8 cellular contexts compared by ENCODE assay signal in genomic region chr3:125212509-125213372, GRCh38. TPM values are rescaled to one million over a fixed set of nuclear protein-coding genes. Genes with fewer than 3 reads are reported as not detected.
DNase-seq lines count a peak whose midpoint lies in the region; ATAC-seq and TF ChIP-seq lines count a peak whose summit lies in the region.

A gene with protein sequence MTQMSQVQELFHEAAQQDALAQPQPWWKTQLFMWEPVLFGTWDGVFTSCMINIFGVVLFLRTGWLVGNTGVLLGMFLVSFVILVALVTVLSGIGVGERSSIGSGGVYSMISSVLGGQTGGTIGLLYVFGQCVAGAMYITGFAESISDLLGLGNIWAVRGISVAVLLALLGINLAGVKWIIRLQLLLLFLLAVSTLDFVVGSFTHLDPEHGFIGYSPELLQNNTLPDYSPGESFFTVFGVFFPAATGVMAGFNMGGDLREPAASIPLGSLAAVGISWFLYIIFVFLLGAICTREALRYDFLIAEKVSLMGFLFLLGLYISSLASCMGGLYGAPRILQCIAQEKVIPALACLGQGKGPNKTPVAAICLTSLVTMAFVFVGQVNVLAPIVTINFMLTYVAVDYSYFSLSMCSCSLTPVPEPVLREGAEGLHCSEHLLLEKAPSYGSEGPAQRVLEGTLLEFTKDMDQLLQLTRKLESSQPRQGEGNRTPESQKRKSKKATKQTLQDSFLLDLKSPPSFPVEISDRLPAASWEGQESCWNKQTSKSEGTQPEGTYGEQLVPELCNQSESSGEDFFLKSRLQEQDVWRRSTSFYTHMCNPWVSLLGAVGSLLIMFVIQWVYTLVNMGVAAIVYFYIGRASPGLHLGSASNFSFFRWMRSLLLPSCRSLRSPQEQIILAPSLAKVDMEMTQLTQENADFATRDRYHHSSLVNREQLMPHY (minus strand): TSS chr3:125212748. CDS start chr3:125211349, 1,399 bp downstream.

- H3K4me3 Mint-ChIP-seq in progenitor cell of endocrine pancreas (ENCODE audit: low read depth): peak within 1 kb of the TSS; percentile 73

- H3K36me3 ChIP-seq in Panc1 (ENCODE audit: control insufficient read depth, insufficient read depth, low read length): no peaks in the 10 kb centered on the region

- H3K9me3 ChIP-seq in Panc1 (ENCODE audit: control insufficient read depth, insufficient read depth, low read depth, low read length): no peaks in the 10 kb centered on the region

- no peak for DNase-seq in Panc1 (ENCODE audit: low read depth, low spot score)
- DNase-seq in germinal center (ENCODE audit: low spot score): peak; percentile 24
- peak; percentile 38 for DNase-seq in progenitor cell of endocrine pancreas (ENCODE audit: low spot score, unreplicated experiment)
- DNase-seq in SK-N-DZ (ENCODE audit: low spot score): no peak
- DNase-seq in NCI-H524 treated with DMSO at 0.1 percent for 48 hours (lab: John Stamatoyannopoulos, UW): no peak
- DNase-seq in erythroblast (lab: John Stamatoyannopoulos, UW): no peak
- no peak for DNase-seq in cerebellar cortex (ENCODE audit: low spot score)

- peaks cover 4% of the 10 kb centered on the region for H3K27me3 ChIP-seq in Panc1 (ENCODE audit: control insufficient read depth, insufficient read depth, low read length)

- no peak for TF ChIP-seq CTCF in Panc1 (IDR thresholded peaks at IDR 0.05)
- TF ChIP-seq CTCF in progenitor cell of endocrine pancreas (IDR thresholded peaks at IDR 0.05; ENCODE audit: unreplicated experiment): no peak

- H3K27ac Mint-ChIP-seq in progenitor cell of endocrine pancreas: peak within 1 kb of the TSS; percentile 47

- H3K4me1 Mint-ChIP-seq in progenitor cell of endocrine pancreas (ENCODE audit: low read depth): peaks cover 16% of the 10 kb centered on the region

- H3K9me3 Mint-ChIP-seq in progenitor cell of endocrine pancreas (ENCODE audit: low read depth): no peaks in the 10 kb centered on the region

- peak within 1 kb of the TSS; percentile 29; the same call in 1 of the 2 replicates for H3K4me3 ChIP-seq in GM08714 (ENCODE audit: low read length)
- peak within 1 kb of the TSS; percentile 44 to 57 for H3K4me3 ChIP-seq in Panc1 (ENCODE audit: low read depth in 2 of 2, low read length in 2 of 2)

- intact Hi-C loops in Panc1 (cut with micrococcal nuclease; ENCODE audit: unreplicated experiment): no loop called here

- POLR2A ChIA-PET in Panc1 (lab: Charles Lee): no interaction called here

- ATAC-seq in Panc1: peak; percentile 71

- no peak for TF ChIP-seq POLR2A in erythroblast (IDR thresholded peaks at IDR 0.05; ENCODE audit: low read length)

- BruUV-seq in Panc1 (replicated peaks; lab: Mats Ljungman, UMichigan): no TSS peak

- H3K4me1 ChIP-seq in Panc1 (ENCODE audit: control insufficient read depth, insufficient read depth, low read length): no peaks in the 10 kb centered on the region

- in situ Hi-C loops in Panc1 (cut with HindIII; ENCODE audit: low pct_unique_long_range_greater_than_20kb, low sequenced_read_pairs): no loop called here

- peak within 1 kb of the TSS; percentile 49 for H3K27ac ChIP-seq in Panc1 (ENCODE audit: low read length)

- CTCF ChIA-PET in Panc1 (lab: Charles Lee): no interaction called here

- H3K27me3 Mint-ChIP-seq in progenitor cell of endocrine pancreas: peaks cover 18% of the 10 kb centered on the region

- peaks cover 2% of the 10 kb centered on the region for H3K36me3 Mint-ChIP-seq in progenitor cell of endocrine pancreas (ENCODE audit: insufficient read depth)

RNA-seq across cellular contexts. Expression of the gene that starts here (rescaled TPM):
- total RNA-seq in Panc1 (2021; ENCODE audit: unreplicated experiment): 7.0 TPM
- polyA plus RNA-seq in Panc1 (2012; ENCODE audit: insufficient read length): 3.1 TPM
- 9.2 and 10.7 TPM in 2 replicates for total RNA-seq in progenitor cell of endocrine pancreas
- polyA plus RNA-seq in SK-N-DZ (2014; cell fraction: cytosol; rRNA removed): 2.5 and 2.6 TPM in 2 replicates
- 2.6 and 3.3 TPM in 2 replicates for polyA plus RNA-seq in SK-N-DZ (2014; cell fraction: nucleus; rRNA removed)

Comparison
In these comparisons a context has a peak if more than half of its experiments do, and no peak if none do; other contexts are left out.
1. DNase-seq: peak in germinal center (single experiment) and progenitor cell of endocrine pancreas (single experiment); none in Panc1 (single experiment), SK-N-DZ (single experiment), NCI-H524 treated with DMSO at 0.1 percent for 48 hours (single experiment), erythroblast (0 of 2) and cerebellar cortex (single experiment).